1 cellular context compared by ENCODE assay signal in the genomic region with DNA sequence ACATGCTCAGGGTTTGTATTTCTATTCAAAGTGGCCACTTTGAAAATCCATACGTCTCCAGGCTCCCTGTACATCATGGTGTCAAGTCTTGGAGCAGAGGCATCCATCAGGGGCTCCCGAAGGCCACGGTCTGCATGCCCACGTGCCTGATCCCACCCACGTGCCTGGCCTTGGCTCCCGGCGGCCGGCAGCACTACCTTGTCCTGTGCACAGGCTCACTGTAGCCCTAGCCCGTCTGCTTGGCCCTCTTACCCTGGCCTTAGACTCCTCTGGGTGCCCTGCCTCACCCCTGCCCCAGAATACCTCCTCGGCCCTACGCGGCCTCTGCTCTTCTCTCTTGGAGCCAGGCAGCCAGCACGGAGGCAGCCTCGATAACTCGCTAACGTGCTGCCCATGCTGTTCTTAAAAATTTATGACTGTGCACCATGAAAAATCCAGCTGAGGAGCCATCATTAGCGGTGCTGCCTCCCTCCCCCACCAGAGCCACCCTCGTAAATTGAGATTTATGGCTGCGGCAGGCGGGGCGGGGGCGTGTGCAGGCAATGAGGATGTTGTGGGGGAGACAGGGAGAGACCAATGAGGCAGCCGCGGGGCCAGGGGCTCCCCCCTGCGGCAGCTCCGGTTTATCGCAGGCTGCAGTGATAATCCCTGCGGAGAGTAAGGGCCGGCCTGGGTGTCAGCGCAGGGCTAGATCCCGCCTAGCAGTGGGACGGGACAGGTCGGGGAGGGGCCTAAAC.
TF ChIP-seq lines count a peak whose summit lies in the region.

No MANE protein-coding gene starts in this region.

TF ChIP-seq in HEK293, 187 proteins besides CTCF, POLR2A, EP300 and RAD21 (continued from another document and continues in another):
- TF ChIP-seq, protein P1, sequence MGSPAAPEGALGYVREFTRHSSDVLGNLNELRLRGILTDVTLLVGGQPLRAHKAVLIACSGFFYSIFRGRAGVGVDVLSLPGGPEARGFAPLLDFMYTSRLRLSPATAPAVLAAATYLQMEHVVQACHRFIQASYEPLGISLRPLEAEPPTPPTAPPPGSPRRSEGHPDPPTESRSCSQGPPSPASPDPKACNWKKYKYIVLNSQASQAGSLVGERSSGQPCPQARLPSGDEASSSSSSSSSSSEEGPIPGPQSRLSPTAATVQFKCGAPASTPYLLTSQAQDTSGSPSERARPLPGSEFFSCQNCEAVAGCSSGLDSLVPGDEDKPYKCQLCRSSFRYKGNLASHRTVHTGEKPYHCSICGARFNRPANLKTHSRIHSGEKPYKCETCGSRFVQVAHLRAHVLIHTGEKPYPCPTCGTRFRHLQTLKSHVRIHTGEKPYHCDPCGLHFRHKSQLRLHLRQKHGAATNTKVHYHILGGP (tag by site-specific recombination; IDR thresholded peaks at IDR 0.05): no peak
- TF ChIP-seq, protein P2, sequence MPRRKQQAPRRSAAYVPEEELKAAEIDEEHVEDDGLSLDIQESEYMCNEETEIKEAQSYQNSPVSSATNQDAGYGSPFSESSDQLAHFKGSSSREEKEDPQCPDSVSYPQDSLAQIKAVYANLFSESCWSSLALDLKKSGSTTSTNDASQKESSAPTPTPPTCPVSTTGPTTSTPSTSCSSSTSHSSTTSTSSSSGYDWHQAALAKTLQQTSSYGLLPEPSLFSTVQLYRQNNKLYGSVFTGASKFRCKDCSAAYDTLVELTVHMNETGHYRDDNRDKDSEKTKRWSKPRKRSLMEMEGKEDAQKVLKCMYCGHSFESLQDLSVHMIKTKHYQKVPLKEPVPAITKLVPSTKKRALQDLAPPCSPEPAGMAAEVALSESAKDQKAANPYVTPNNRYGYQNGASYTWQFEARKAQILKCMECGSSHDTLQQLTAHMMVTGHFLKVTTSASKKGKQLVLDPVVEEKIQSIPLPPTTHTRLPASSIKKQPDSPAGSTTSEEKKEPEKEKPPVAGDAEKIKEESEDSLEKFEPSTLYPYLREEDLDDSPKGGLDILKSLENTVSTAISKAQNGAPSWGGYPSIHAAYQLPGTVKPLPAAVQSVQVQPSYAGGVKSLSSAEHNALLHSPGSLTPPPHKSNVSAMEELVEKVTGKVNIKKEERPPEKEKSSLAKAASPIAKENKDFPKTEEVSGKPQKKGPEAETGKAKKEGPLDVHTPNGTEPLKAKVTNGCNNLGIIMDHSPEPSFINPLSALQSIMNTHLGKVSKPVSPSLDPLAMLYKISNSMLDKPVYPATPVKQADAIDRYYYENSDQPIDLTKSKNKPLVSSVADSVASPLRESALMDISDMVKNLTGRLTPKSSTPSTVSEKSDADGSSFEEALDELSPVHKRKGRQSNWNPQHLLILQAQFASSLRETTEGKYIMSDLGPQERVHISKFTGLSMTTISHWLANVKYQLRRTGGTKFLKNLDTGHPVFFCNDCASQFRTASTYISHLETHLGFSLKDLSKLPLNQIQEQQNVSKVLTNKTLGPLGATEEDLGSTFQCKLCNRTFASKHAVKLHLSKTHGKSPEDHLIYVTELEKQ (tag by site-specific recombination; IDR thresholded peaks at IDR 0.05; ENCODE audit: borderline replicate concordance): peak; percentile 88; the same call in 1 of the 2 replicates
- TF ChIP-seq SP3 (tag by site-specific recombination; IDR thresholded peaks at IDR 0.05) (peak; percentile 83), ZNF302 (tag by site-specific recombination; IDR thresholded peaks at IDR 0.05; ENCODE audit: low read depth) (no peak), ZNF266 (tag by site-specific recombination; IDR thresholded peaks at IDR 0.05; ENCODE audit: low read depth) (no peak), ZNF707 (tag by site-specific recombination; IDR thresholded peaks at IDR 0.05) (no peak), ZNF335 (tag by site-specific recombination; conservative IDR thresholded peaks at IDR 0.05) (peak; percentile 58; the same call in 1 of the 2 replicates), ZNF23 (tag by site-specific recombination; IDR thresholded peaks at IDR 0.05; ENCODE audit: borderline replicate concordance) (no peak), ZNF555 (tag by site-specific recombination; conservative IDR thresholded peaks at IDR 0.05) (no peak), ZNF341 (tag by site-specific recombination; IDR thresholded peaks at IDR 0.05; ENCODE audit: low read depth) (peak; percentile 79), ZNF394 (tag by site-specific recombination; IDR thresholded peaks at IDR 0.05; ENCODE audit: borderline replicate concordance) (peak; percentile 65; the same call in 1 of the 2 replicates), ZNF585B (tag by site-specific recombination; IDR thresholded peaks at IDR 0.05) (no peak), ZNF521 (tag by site-specific recombination; IDR thresholded peaks at IDR 0.05) (no peak), ZNF792 (tag by site-specific recombination; IDR thresholded peaks at IDR 0.05) (no peak), ZNF366 (tag by site-specific recombination; conservative IDR thresholded peaks at IDR 0.05) (no peak), GFI1B (tag by site-specific recombination; IDR thresholded peaks at IDR 0.05) (peak; percentile 68; the same call in 1 of the 2 replicates), ZNF501 (tag by site-specific recombination; IDR thresholded peaks at IDR 0.05) (peak; percentile 94), ZNF239 (tag by site-specific recombination; IDR thresholded peaks at IDR 0.05) (no peak), ZXDB (tag by site-specific recombination; IDR thresholded peaks at IDR 0.05) (peak; percentile 90), ZNF596 (tag by site-specific recombination; IDR thresholded peaks at IDR 0.05) (peak; percentile 20; the same call in 1 of the 2 replicates), ZNF624 (tag by site-specific recombination; IDR thresholded peaks at IDR 0.05) (no peak), ZNF169 (tag by site-specific recombination; IDR thresholded peaks at IDR 0.05) (no peak), ZNF221 (tag by site-specific recombination; IDR thresholded peaks at IDR 0.05; ENCODE audit: borderline replicate concordance) (no peak), ZNF548 (tag by site-specific recombination; IDR thresholded peaks at IDR 0.05) (no peak), IKZF3 (tag by site-specific recombination; IDR thresholded peaks at IDR 0.05) (peak; percentile 74), OVOL3 (tag by site-specific recombination; IDR thresholded peaks at IDR 0.05) (peak; percentile 53; the same call in 1 of the 2 replicates), ZNF529 (tag by site-specific recombination; IDR thresholded peaks at IDR 0.05; ENCODE audit: insufficient replicate concordance) (no peak), ZNF350 (tag by site-specific recombination; IDR thresholded peaks at IDR 0.05) (no peak), ZNF112 (tag by site-specific recombination; IDR thresholded peaks at IDR 0.05) (no peak), ZNF623 (tag by site-specific recombination; IDR thresholded peaks at IDR 0.05) (no peak), ZNF223 (tag by site-specific recombination; IDR thresholded peaks at IDR 0.05) (no peak), SETDB1 (IDR thresholded peaks at IDR 0.05; ENCODE audit: insufficient read length, low read length) (peak; percentile 25)
- TF ChIP-seq, protein P3, sequence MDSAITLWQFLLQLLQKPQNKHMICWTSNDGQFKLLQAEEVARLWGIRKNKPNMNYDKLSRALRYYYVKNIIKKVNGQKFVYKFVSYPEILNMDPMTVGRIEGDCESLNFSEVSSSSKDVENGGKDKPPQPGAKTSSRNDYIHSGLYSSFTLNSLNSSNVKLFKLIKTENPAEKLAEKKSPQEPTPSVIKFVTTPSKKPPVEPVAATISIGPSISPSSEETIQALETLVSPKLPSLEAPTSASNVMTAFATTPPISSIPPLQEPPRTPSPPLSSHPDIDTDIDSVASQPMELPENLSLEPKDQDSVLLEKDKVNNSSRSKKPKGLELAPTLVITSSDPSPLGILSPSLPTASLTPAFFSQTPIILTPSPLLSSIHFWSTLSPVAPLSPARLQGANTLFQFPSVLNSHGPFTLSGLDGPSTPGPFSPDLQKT (IDR thresholded peaks at IDR 0.05; ENCODE audit: borderline replicate concordance, low read depth, low read length): no peak
- TF ChIP-seq, protein P4, sequence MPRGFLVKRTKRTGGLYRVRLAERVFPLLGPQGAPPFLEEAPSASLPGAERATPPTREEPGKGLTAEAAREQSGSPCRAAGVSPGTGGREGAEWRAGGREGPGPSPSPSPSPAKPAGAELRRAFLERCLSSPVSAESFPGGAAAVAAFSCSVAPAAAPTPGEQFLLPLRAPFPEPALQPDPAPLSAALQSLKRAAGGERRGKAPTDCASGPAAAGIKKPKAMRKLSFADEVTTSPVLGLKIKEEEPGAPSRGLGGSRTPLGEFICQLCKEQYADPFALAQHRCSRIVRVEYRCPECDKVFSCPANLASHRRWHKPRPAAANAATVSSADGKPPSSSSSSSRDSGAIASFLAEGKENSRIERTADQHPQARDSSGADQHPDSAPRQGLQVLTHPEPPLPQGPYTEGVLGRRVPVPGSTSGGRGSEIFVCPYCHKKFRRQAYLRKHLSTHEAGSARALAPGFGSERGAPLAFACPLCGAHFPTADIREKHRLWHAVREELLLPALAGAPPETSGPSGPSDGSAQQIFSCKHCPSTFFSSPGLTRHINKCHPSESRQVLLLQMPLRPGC (tag by site-specific recombination; IDR thresholded peaks at IDR 0.05): peak; percentile 68; the same call in 1 of the 2 replicates
- TF ChIP-seq, protein P5, sequence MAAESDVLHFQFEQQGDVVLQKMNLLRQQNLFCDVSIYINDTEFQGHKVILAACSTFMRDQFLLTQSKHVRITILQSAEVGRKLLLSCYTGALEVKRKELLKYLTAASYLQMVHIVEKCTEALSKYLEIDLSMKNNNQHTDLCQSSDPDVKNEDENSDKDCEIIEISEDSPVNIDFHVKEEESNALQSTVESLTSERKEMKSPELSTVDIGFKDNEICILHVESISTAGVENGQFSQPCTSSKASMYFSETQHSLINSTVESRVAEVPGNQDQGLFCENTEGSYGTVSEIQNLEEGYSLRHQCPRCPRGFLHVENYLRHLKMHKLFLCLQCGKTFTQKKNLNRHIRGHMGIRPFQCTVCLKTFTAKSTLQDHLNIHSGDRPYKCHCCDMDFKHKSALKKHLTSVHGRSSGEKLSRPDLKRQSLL (tag by site-specific recombination; IDR thresholded peaks at IDR 0.05): no peak; the same call in 1 of the 2 replicates
- TF ChIP-seq, protein P6, sequence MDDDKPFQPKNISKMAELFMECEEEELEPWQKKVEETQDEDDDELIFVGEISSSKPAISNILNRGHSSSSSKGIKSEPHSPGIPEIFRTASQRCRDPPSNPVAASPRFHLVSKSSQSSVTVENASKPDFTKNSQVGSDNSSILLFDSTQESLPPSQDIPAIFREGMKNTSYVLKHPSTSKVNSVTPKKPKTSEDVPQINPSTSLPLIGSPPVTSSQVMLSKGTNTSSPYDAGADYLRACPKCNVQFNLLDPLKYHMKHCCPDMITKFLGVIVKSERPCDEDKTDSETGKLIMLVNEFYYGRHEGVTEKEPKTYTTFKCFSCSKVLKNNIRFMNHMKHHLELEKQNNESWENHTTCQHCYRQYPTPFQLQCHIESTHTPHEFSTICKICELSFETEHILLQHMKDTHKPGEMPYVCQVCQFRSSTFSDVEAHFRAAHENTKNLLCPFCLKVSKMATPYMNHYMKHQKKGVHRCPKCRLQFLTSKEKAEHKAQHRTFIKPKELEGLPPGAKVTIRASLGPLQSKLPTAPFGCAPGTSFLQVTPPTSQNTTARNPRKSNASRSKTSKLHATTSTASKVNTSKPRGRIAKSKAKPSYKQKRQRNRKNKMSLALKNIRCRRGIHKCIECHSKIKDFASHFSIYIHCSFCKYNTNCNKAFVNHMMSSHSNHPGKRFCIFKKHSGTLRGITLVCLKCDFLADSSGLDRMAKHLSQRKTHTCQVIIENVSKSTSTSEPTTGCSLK (tag by site-specific recombination; IDR thresholded peaks at IDR 0.05): no peak
- TF ChIP-seq, protein P7, sequence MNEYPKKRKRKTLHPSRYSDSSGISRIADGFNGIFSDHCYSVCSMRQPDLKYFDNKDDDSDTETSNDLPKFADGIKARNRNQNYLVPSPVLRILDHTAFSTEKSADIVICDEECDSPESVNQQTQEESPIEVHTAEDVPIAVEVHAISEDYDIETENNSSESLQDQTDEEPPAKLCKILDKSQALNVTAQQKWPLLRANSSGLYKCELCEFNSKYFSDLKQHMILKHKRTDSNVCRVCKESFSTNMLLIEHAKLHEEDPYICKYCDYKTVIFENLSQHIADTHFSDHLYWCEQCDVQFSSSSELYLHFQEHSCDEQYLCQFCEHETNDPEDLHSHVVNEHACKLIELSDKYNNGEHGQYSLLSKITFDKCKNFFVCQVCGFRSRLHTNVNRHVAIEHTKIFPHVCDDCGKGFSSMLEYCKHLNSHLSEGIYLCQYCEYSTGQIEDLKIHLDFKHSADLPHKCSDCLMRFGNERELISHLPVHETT (tag by site-specific recombination; IDR thresholded peaks at IDR 0.05): peak; percentile 83
- TF ChIP-seq, protein P8, sequence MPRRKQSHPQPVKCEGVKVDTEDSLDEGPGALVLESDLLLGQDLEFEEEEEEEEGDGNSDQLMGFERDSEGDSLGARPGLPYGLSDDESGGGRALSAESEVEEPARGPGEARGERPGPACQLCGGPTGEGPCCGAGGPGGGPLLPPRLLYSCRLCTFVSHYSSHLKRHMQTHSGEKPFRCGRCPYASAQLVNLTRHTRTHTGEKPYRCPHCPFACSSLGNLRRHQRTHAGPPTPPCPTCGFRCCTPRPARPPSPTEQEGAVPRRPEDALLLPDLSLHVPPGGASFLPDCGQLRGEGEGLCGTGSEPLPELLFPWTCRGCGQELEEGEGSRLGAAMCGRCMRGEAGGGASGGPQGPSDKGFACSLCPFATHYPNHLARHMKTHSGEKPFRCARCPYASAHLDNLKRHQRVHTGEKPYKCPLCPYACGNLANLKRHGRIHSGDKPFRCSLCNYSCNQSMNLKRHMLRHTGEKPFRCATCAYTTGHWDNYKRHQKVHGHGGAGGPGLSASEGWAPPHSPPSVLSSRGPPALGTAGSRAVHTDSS (tag by site-specific recombination; IDR thresholded peaks at IDR 0.05): no peak
- TF ChIP-seq, protein P9, sequence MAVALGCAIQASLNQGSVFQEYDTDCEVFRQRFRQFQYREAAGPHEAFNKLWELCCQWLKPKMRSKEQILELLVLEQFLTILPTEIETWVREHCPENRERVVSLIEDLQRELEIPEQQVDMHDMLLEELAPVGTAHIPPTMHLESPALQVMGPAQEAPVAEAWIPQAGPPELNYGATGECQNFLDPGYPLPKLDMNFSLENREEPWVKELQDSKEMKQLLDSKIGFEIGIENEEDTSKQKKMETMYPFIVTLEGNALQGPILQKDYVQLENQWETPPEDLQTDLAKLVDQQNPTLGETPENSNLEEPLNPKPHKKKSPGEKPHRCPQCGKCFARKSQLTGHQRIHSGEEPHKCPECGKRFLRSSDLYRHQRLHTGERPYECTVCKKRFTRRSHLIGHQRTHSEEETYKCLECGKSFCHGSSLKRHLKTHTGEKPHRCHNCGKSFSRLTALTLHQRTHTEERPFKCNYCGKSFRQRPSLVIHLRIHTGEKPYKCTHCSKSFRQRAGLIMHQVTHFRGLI (tag by site-specific recombination; IDR thresholded peaks at IDR 0.05): peak; percentile 29; the same call in 1 of the 2 replicates
- TF ChIP-seq, protein P10, sequence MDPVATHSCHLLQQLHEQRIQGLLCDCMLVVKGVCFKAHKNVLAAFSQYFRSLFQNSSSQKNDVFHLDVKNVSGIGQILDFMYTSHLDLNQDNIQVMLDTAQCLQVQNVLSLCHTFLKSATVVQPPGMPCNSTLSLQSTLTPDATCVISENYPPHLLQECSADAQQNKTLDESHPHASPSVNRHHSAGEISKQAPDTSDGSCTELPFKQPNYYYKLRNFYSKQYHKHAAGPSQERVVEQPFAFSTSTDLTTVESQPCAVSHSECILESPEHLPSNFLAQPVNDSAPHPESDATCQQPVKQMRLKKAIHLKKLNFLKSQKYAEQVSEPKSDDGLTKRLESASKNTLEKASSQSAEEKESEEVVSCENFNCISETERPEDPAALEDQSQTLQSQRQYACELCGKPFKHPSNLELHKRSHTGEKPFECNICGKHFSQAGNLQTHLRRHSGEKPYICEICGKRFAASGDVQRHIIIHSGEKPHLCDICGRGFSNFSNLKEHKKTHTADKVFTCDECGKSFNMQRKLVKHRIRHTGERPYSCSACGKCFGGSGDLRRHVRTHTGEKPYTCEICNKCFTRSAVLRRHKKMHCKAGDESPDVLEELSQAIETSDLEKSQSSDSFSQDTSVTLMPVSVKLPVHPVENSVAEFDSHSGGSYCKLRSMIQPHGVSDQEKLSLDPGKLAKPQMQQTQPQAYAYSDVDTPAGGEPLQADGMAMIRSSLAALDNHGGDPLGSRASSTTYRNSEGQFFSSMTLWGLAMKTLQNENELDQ (tag by site-specific recombination; IDR thresholded peaks at IDR 0.05; ENCODE audit: low read depth): no peak
